12 cellular contexts compared by ENCODE assay signal in the genomic region with DNA sequence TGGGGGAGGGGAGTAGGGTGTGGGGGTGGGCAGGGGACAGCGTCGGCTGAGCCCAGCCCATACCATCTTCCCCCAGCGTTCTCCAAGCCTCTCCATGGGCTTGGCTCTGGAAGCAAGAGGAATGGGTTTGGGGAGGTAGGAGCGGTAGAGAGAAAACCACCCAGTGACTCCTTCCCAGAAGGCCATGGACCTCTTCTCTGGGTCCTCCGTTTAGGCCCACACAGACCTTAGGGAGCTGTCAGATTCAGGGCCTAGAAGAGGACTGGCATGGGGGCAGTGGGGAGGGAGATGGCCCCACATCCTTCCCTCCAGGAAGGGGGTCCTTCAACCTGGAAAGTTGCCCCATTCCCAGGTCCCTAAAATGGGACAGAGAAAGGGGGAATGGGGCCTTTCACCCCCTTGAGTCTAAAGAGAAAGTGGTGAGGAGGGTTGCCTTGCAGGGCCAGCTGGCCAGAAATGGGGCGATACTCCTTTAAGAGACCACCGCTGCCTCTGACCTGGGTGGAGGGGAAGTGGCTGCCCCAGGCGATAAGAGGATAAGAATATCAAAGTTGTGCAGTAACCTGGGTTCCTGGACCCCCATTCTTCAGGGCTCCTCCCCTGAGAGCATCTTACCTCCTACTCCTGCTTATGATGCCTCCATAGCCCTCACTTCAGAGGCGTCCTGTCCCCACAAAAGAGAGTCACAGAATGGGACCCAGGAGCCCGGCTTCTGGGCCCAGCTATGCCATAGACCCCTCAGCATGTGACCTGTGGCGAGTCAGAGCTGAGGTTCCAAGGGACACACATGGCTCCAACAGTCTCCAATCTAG. TPM values are rescaled to one million over a fixed set of nuclear protein-coding genes. Genes with fewer than 3 reads are reported as not detected.
A peak's percentile ranks its signal among the peaks of the same experiment; 100 is the strongest.
DNase-seq lines count a peak whose midpoint lies in the region; ATAC-seq, FAIRE-seq and TF ChIP-seq lines count a peak whose summit lies in the region.
"Had no signal": no experiment of that assay in that cellular context is flagged by ENCODE, and none has a peak within 500 bp of the region (broad histone marks: within the 10 kb centered on the region; RNA-seq: fewer than 3 reads in every experiment).

No MANE protein-coding gene starts in this region.

- no peak overlapping the region for H3K18ac ChIP-seq in H1 (ENCODE audit: extremely low read depth, low read length)

- 0 out of 2 replicates have a peak overlapping the region, but pooled peaks have one; percentile 23 for H2BK20ac ChIP-seq in H1 (ENCODE audit: low read length)

- no peak overlapping the region for H3K4me3 ChIP-seq in H1 (ENCODE audit: extremely low read depth in 1 of 4, insufficient read depth in 2 of 4, low read depth in 3 of 4, low read length in 4 of 4)
- no peak overlapping the region for H3K4me3 ChIP-seq in HAP-1
- peak overlapping the region in 1 of 2 donors; percentile 62 for H3K4me3 ChIP-seq in ascending aorta
- H3K4me3 ChIP-seq: GM23248, ovary had no signal

- H3K56ac ChIP-seq in H1 (replicated peaks; ENCODE audit: insufficient read length, low read depth, low read length) = no peak overlapping the region

- no peak overlapping the region for H4K8ac ChIP-seq in H1 (ENCODE audit: extremely low read depth, insufficient read depth, low read length)

- FAIRE-seq in H1 (lab: Jason Lieb, UNC) = no peak

- no peak overlapping the region for H2BK120ac ChIP-seq in H1 (replicated peaks; ENCODE audit: low read depth, low read length)

- no peaks in the 10 kb centered on the region for H3K79me2 ChIP-seq in H1 (ENCODE audit: control insufficient read depth in 1 of 2, insufficient read depth in 2 of 2, low read length in 2 of 2)

- CTCF ChIA-PET in activated CD4-positive, alpha-beta T cell treated with anti-CD3 and anti-CD28 coated beads for 36 hours (lab: Charles Lee) = interaction anchor here (0.8 to 4.0 kb wide), 4 partner anchors 10 to 83 kb away, joined by 3 to 40 read pairs (median 8); partner anchors contain the start of gene SUPT4H1
- CTCF ChIA-PET in H1 (lab: Charles Lee; ENCODE audit: partially characterized antibody) = interaction anchor here (0.6 to 18.5 kb wide), 5 partner anchors 16 to 153 kb away, joined by 3 to 384 read pairs (median 4); partner anchors contain the start of genes RNF43 and TSPOAP1

- WGBS in H1 (ENCODE audit: extremely low coverage in 1 of 2, insufficient coverage in 1 of 2, insufficient read length in 1 of 2, insufficient replicate concordance in 2 of 2, low coverage in 1 of 2, low lambda C conversion rate in 2 of 2, missing lambda C conversion rate in 1 of 2), 2 experiments = 80% methylated on average over 8 of the region's 11 CpGs; no CpG with 5 or more reads in 1 of the 2 experiments

- intact Hi-C loops in activated CD4-positive, alpha-beta T cell treated with anti-CD3 and anti-CD28 coated beads for 36 hours (cut with DNase I, micrococcal nuclease) = loop anchor here (10.0 kb wide), 4 partner anchors 301 to 1371 kb away; partner anchors contain the start of genes MRPS23 (in 1 of the 2), PRR11 (in 1 of the 2), PTRH2 (in 1 of the 2) and SKA2 (in 1 of the 2)
- intact Hi-C loops in ascending aorta (cut with DNase I) = no loop called here

- no peak for ATAC-seq in activated CD4-positive, alpha-beta T cell treated with anti-CD3 and anti-CD28 coated beads for 36 hours
- ATAC-seq in stimulated activated naive B cell treated with anti-CD40 and anti-IgM and Interleukin-4, amounts not matched to agents 10 μg/mL and 1 μg/mL and 100 μg/mL, for 72 hours (replicated peaks) = no peak
- no peak for ATAC-seq in GM18505 (IDR thresholded peaks at IDR 0.05; ENCODE audit: unreplicated experiment)

- H4K20me1 ChIP-seq in H1 (replicated peaks in 1 of 2; ENCODE audit: control insufficient read depth in 1 of 2, insufficient read depth in 2 of 2, low read length in 2 of 2) = no peaks in the 10 kb centered on the region

- TF ChIP-seq POLR2A in Raji (IDR thresholded peaks at IDR 0.05; ENCODE audit: insufficient read depth, low read depth, low read length) = peak; percentile 60
- TF ChIP-seq POLR2A in H1 (IDR thresholded peaks at IDR 0.05; ENCODE audit: control extremely low read depth in 1 of 2, low read depth in 2 of 2, low read length in 2 of 2) = no peak
- TF ChIP-seq POLR2A in GM18505 (IDR thresholded peaks at IDR 0.05; ENCODE audit: borderline replicate concordance, extremely low read depth, insufficient read depth, insufficient read length) = no peak

- H2AK5ac ChIP-seq in H1 (ENCODE audit: low read depth, low read length) = no peak overlapping the region

- peaks cover 2% of the 10 kb centered on the region for H3K27me3 Mint-ChIP-seq in activated CD4-positive, alpha-beta T cell treated with anti-CD3 and anti-CD28 coated beads for 36 hours
- H3K27me3 Mint-ChIP-seq in stimulated activated naive B cell treated with anti-CD40 and anti-IgM and Interleukin-4, amounts not matched to agents 10 μg/mL and 1 μg/mL and 100 μg/mL, for 72 hours = peaks cover 16 to 19% of the 10 kb centered on the region in 2 donors

- peaks cover 4 to 38% (median 27%) of the 10 kb centered on the region in 4 experiments for H3K4me1 ChIP-seq in H1 (replicated peaks in 1 of 4; ENCODE audit: control insufficient read depth in 3 of 4, insufficient read depth in 4 of 4, low read length in 3 of 4)
- H3K4me1 ChIP-seq in HAP-1 = no peaks in the 10 kb centered on the region
- peaks cover 0 to 3% of the 10 kb centered on the region in 2 donors for H3K4me1 ChIP-seq in ascending aorta

- in situ Hi-C loops in HAP-1 (cut with MboI; ENCODE audit: low sequenced_read_pairs) = no loop called here

- H3K9ac ChIP-seq in H1 (replicated peaks in 1 of 4; ENCODE audit: extremely low read depth in 1 of 4, low read depth in 3 of 4, low read length in 3 of 4) = no peak overlapping the region
- H3K9ac ChIP-seq: GM23248 had no signal

- POLR2A ChIA-PET in activated CD4-positive, alpha-beta T cell treated with anti-CD3 and anti-CD28 coated beads for 36 hours (lab: Charles Lee) = interaction anchor here (0.8 to 4.8 kb wide), 5 partner anchors 9 to 297 kb away, joined by 3 to 172 read pairs (median 15); partner anchors contain the start of genes RNF43 and SUPT4H1
- POLR2A ChIA-PET in H1 (lab: Charles Lee; ENCODE audit: partially characterized antibody) = interaction anchor here (1.1 to 1.8 kb wide), 2 partner anchors 14 to 16 kb away, joined by 4 to 5 read pairs; no protein-coding TSS in a partner anchor

- TF ChIP-seq CTCF in H1 (IDR thresholded peaks at IDR 0.05; ENCODE audit: control extremely low read depth in 1 of 3, insufficient read depth in 1 of 3, low read depth in 1 of 3, low read length in 3 of 3) (no peak), ascending aorta (IDR thresholded peaks at IDR 0.05) (no peak)

- no peak overlapping the region for H3K4ac ChIP-seq in H1 (replicated peaks; ENCODE audit: insufficient read length, low read depth, low read length)

- H3K23ac ChIP-seq in H1 (ENCODE audit: insufficient read length) = no peak overlapping the region

- no peaks in the 10 kb centered on the region for H3K79me1 ChIP-seq in H1 (ENCODE audit: low read depth, low read length)

- H3K27me3 ChIP-seq in H1 (replicated peaks in 1 of 4; ENCODE audit: control insufficient read depth in 3 of 4, extremely low read depth in 1 of 4, insufficient read depth in 3 of 4, low read length in 3 of 4) (peaks cover 0 to 2% (median 0%) of the 10 kb centered on the region in 4 experiments; a peak in 3 of 7 replicates), HAP-1 (ENCODE audit: low read depth) (peaks cover 13% of the 10 kb centered on the region; the same call in 1 of the 2 replicates), ascending aorta (no peaks in the 10 kb centered on the region)
- H3K27me3 ChIP-seq: ovary had no signal

- peaks cover 67% of the 10 kb centered on the region for H3K36me3 Mint-ChIP-seq in activated CD4-positive, alpha-beta T cell treated with anti-CD3 and anti-CD28 coated beads for 36 hours (ENCODE audit: low read depth)
- H3K36me3 Mint-ChIP-seq in stimulated activated naive B cell treated with anti-CD40 and anti-IgM and Interleukin-4, amounts not matched to agents 10 μg/mL and 1 μg/mL and 100 μg/mL, for 72 hours = peaks cover 50 to 60% of the 10 kb centered on the region in 2 donors

- no peak overlapping the region for H3K14ac ChIP-seq in H1 (ENCODE audit: insufficient read length)

- no peak overlapping the region for H3K27ac ChIP-seq in H1 (ENCODE audit: low read depth, low read length)
- no peak overlapping the region for H3K27ac ChIP-seq in ascending aorta
- H3K27ac ChIP-seq: GM23248, ovary had no signal

- no peak for TF ChIP-seq EP300 in H1 (IDR thresholded peaks at IDR 0.05; ENCODE audit: borderline replicate concordance in 1 of 2, low read depth in 2 of 2, low read length in 2 of 2)

- peak overlapping the region; percentile 31; the same call in 1 of the 2 replicates for H2BK15ac ChIP-seq in H1 (ENCODE audit: low read length)

- H3K9me3 ChIP-seq in H1 (ENCODE audit: insufficient read depth in 2 of 2, low read depth in 1 of 2, low read length in 1 of 2) (no peaks in the 10 kb centered on the region), HAP-1 (no peaks in the 10 kb centered on the region), ascending aorta (no peaks in the 10 kb centered on the region)
- H3K9me3 ChIP-seq: ovary had no signal

- H2BK12ac ChIP-seq in H1 (ENCODE audit: low read depth, low read length) = no peak overlapping the region; the same call in 1 of the 2 replicates

- no peak overlapping the region for H3K4me2 ChIP-seq in H1 (ENCODE audit: insufficient read depth in 1 of 2, low read depth in 2 of 2, low read length in 2 of 2)

- peak overlapping the region; percentile 11 for H4K91ac ChIP-seq in H1 (replicated peaks; ENCODE audit: insufficient read length, low read length)

- H2AFZ ChIP-seq in H1 (ENCODE audit: low read length) = no peak overlapping the region
- H2AFZ ChIP-seq: GM23248 had no signal

- no peaks in the 10 kb centered on the region for H3K9me3 Mint-ChIP-seq in activated CD4-positive, alpha-beta T cell treated with anti-CD3 and anti-CD28 coated beads for 36 hours (ENCODE audit: low read depth)
- peaks cover 5 to 6% of the 10 kb centered on the region in 2 donors for H3K9me3 Mint-ChIP-seq in stimulated activated naive B cell treated with anti-CD40 and anti-IgM and Interleukin-4, amounts not matched to agents 10 μg/mL and 1 μg/mL and 100 μg/mL, for 72 hours

- H3K4me3 Mint-ChIP-seq in activated CD4-positive, alpha-beta T cell treated with anti-CD3 and anti-CD28 coated beads for 36 hours = peak overlapping the region; percentile 100
- H3K4me3 Mint-ChIP-seq in stimulated activated naive B cell treated with anti-CD40 and anti-IgM and Interleukin-4, amounts not matched to agents 10 μg/mL and 1 μg/mL and 100 μg/mL, for 72 hours = peak overlapping the region; percentile 100

- TF ChIP-seq RAD21 in H1 (IDR thresholded peaks at IDR 0.05 in 1 of 2, conservative IDR thresholded peaks at IDR 0.05 in 1 of 2; ENCODE audit: low read depth in 2 of 2, low read length in 2 of 2) = no peak

- H3K4me1 Mint-ChIP-seq in activated CD4-positive, alpha-beta T cell treated with anti-CD3 and anti-CD28 coated beads for 36 hours = peaks cover 25% of the 10 kb centered on the region
- peaks cover 76 to 95% of the 10 kb centered on the region in 2 donors for H3K4me1 Mint-ChIP-seq in stimulated activated naive B cell treated with anti-CD40 and anti-IgM and Interleukin-4, amounts not matched to agents 10 μg/mL and 1 μg/mL and 100 μg/mL, for 72 hours

- H2BK5ac ChIP-seq in H1 (ENCODE audit: low read depth, low read length) = no peak overlapping the region

- no peaks in the 10 kb centered on the region for H3K23me2 ChIP-seq in H1 (ENCODE audit: low read depth, low read length)

- H3K36me3 ChIP-seq in H1 (ENCODE audit: control insufficient read depth in 2 of 4, insufficient read depth in 4 of 4, low read length in 3 of 4) (no peaks in the 10 kb centered on the region), HAP-1 (replicated peaks) (no peaks in the 10 kb centered on the region), ascending aorta (no peaks in the 10 kb centered on the region)
- H3K36me3 ChIP-seq: ovary had no signal

- no peak overlapping the region for H4K5ac ChIP-seq in H1 (ENCODE audit: insufficient read length, low read depth, low read length)

- peak overlapping the region; percentile 99 for H3K27ac Mint-ChIP-seq in activated CD4-positive, alpha-beta T cell treated with anti-CD3 and anti-CD28 coated beads for 36 hours
- H3K27ac Mint-ChIP-seq in stimulated activated naive B cell treated with anti-CD40 and anti-IgM and Interleukin-4, amounts not matched to agents 10 μg/mL and 1 μg/mL and 100 μg/mL, for 72 hours = peak overlapping the region; percentile 100

- DNase-seq in activated CD4-positive, alpha-beta T cell treated with anti-CD3 and anti-CD28 coated beads for 36 hours = peak; percentile 46
- DNase-seq in activated CD4-positive, alpha-beta T cell treated with anti-CD3 and anti-CD28 coated beads, Interleukin-2, amount 50 U/mL, for 4 hours = no peak
- DNase-seq in H1 (ENCODE audit: low read depth in 1 of 2, low spot score in 2 of 2) = no peak
- DNase-seq in stimulated activated naive B cell treated with anti-CD40 and anti-IgM and Interleukin-4, amounts not matched to agents 10 μg/mL and 1 μg/mL and 100 μg/mL, for 72 hours = peak; percentile 29
- no peak for DNase-seq in HAP-1 (ENCODE audit: low spot score in 2 of 2)
- no peak for DNase-seq in ascending aorta (ENCODE audit: low spot score in 2 of 2)
- DNase-seq: GM23248, NCI-H2029, SHP77 had no signal

RNA-seq across cellular contexts. Expression of gene TSPOAP1, which starts 5.0 kb away (rescaled TPM):
- total RNA-seq in activated CD4-positive, alpha-beta T cell treated with anti-CD3 and anti-CD28 coated beads for 36 hours = 10 to 100 TPM; 11.8 to 12.4 TPM
- 9.2 and 9.8 TPM in 2 replicates for total RNA-seq in H1 (2021; fragmentation: NEBNext Ultra II Directional; extraction: Animal tissue kit (Norgen Biotek cat#: 25700))
- polyA plus RNA-seq in H1 (2011; rRNA removed) = 7.6 and 9.8 TPM in 2 replicates
- polyA plus RNA-seq in H1 (2011; cell fraction: cytosol; rRNA removed) = 13.8 TPM
- 69.7 TPM for polyA plus RNA-seq in H1 (2011; cell fraction: nucleus; rRNA removed)
- polyA plus RNA-seq in H1 (2012, experiment 1 of 2) = 14.7 to 18.9 TPM (median 15.9 TPM) in 4 replicates
- polyA plus RNA-seq in H1 (2012, experiment 2 of 2) = 6.2 TPM
- polyA plus RNA-seq in H1 (2013, experiment 1 of 2) = 4.8 TPM
- 4.1 TPM for polyA plus RNA-seq in H1 (2013, experiment 2 of 2)
- 2.9 and 6.6 TPM in 2 replicates for polyA minus RNA-seq in H1 (2011; rRNA and poly(A)+ RNA removed)
- polyA minus RNA-seq in H1 (2011; cell fraction: cytosol; rRNA and poly(A)+ RNA removed) = 5.8 TPM
- polyA minus RNA-seq in H1 (2011; cell fraction: nucleus; rRNA and poly(A)+ RNA removed) = 8.9 TPM
- 22.4 TPM for total RNA-seq in ascending aorta

RNA-seq across cellular contexts. Expression of gene SUPT4H1, which starts 18.4 kb away (rescaled TPM):
- 100 to 1,000 TPM; 106 to 129 TPM for total RNA-seq in activated CD4-positive, alpha-beta T cell treated with anti-CD3 and anti-CD28 coated beads for 36 hours
- total RNA-seq in H1 (2021; fragmentation: NEBNext Ultra II Directional; extraction: Animal tissue kit (Norgen Biotek cat#: 25700)) = 103 and 112 TPM in 2 replicates
- 115 and 143 TPM in 2 replicates for polyA plus RNA-seq in H1 (2011; rRNA removed)
- 144 TPM for polyA plus RNA-seq in H1 (2011; cell fraction: cytosol; rRNA removed)
- polyA plus RNA-seq in H1 (2011; cell fraction: nucleus; rRNA removed) = 67.4 TPM
- 166 to 180 TPM (median 170 TPM) in 4 replicates for polyA plus RNA-seq in H1 (2012, experiment 1 of 2)
- 181 TPM for polyA plus RNA-seq in H1 (2012, experiment 2 of 2)
- polyA plus RNA-seq in H1 (2013, experiment 1 of 2) = 66.5 TPM
- polyA plus RNA-seq in H1 (2013, experiment 2 of 2) = 66.6 TPM
- polyA minus RNA-seq in H1 (2011; rRNA and poly(A)+ RNA removed) = 73.5 and 87.0 TPM in 2 replicates
- polyA minus RNA-seq in H1 (2011; cell fraction: cytosol; rRNA and poly(A)+ RNA removed) = 50.8 TPM
- 33.5 TPM for polyA minus RNA-seq in H1 (2011; cell fraction: nucleus; rRNA and poly(A)+ RNA removed)
- total RNA-seq in ascending aorta = 18.0 TPM

RNA-seq across cellular contexts. Expression of gene MPO, which starts 52.9 kb away (rescaled TPM):
- under 1 TPM in 1 of 2 experiments, not detected in 1; 0.07 TPM for total RNA-seq in activated CD4-positive, alpha-beta T cell treated with anti-CD3 and anti-CD28 coated beads for 36 hours
- 0.74 TPM in 1 of 2 replicates, not detected in the other for total RNA-seq in H1 (2021; fragmentation: NEBNext Ultra II Directional; extraction: Animal tissue kit (Norgen Biotek cat#: 25700))
- polyA plus RNA-seq in H1 (2011; rRNA removed) = 0.06 and 0.13 TPM in 2 replicates
- polyA plus RNA-seq in H1 (2011; cell fraction: cytosol; rRNA removed) = 0.08 TPM
- polyA plus RNA-seq in H1 (2011; cell fraction: nucleus; rRNA removed) = 0.61 TPM
- polyA plus RNA-seq in H1 (2012, experiment 1 of 2) = not detected in 4 replicates
- polyA plus RNA-seq in H1 (2012, experiment 2 of 2) = 0.04 TPM
- polyA plus RNA-seq in H1 (2013, experiment 1 of 2) = 0.04 TPM
- polyA plus RNA-seq in H1 (2013, experiment 2 of 2) = 0.09 TPM
- polyA minus RNA-seq in H1 (2011; rRNA and poly(A)+ RNA removed) = not detected in 2 replicates
- not detected for polyA minus RNA-seq in H1 (2011; cell fraction: cytosol; rRNA and poly(A)+ RNA removed)
- not detected for polyA minus RNA-seq in H1 (2011; cell fraction: nucleus; rRNA and poly(A)+ RNA removed)
- total RNA-seq in ascending aorta = 1.8 TPM
- total RNA-seq: GM23248 had no signal
- polyA plus RNA-seq: GM23248 had no signal

Comparison
In these comparisons a context has a peak if more than half of its experiments do, and no peak if none do; other contexts are left out.
1. DNase-seq: peak in activated CD4-positive, alpha-beta T cell treated with anti-CD3 and anti-CD28 coated beads for 36 hours (single experiment) and stimulated activated naive B cell treated with anti-CD40 and anti-IgM and Interleukin-4, amounts not matched to agents 10 μg/mL and 1 μg/mL and 100 μg/mL, for 72 hours (single experiment); none in activated CD4-positive, alpha-beta T cell treated with anti-CD3 and anti-CD28 coated beads, Interleukin-2, amount 50 U/mL, for 4 hours (0 of 2), H1 (0 of 2), HAP-1 (0 of 2) and ascending aorta (0 of 2).